ENCODE assay signal across 18 cellular contexts in genomic region chr5:122054266-122054665, GRCh38. TPM values are rescaled to one million over a fixed set of nuclear protein-coding genes. Genes with fewer than 3 reads are reported as not detected.
"Had no signal": no experiment of that assay in that cellular context is flagged by ENCODE, and none has a peak within 500 bp of the region (broad histone marks: within the 10 kb centered on the region; RNA-seq: fewer than 3 reads in every experiment).

No MANE protein-coding gene starts in this region.

- DNase-seq: activated CD4-positive, alpha-beta T cell treated with anti-CD3 and anti-CD28 coated beads, Interleukin-2, amount 10 ng/mL, durations not matched to agents 7 days and 5 days; activated gamma-delta T cell treated with Interleukin-2 at 50 U/mL for 16 hours; cerebellar nuclear complex; cortex of kidney; effector CD8-positive, alpha-beta T cell; naive B cell; ovary; stimulated activated CD4-positive, alpha-beta T cell treated with anti-CD3 and anti-CD28 coated beads, Interleukin-2, amount 100 ng/mL, for 24 hours; stimulated activated naive CD8-positive, alpha-beta T cell treated with anti-CD3 and anti-CD28 coated beads, Interleukin-15, Interleukin-2, amounts not matched to agents 100 U/mL and 50 U/mL, for 24 hours; substantia nigra; T-helper 9 cell had no signal

- H3K9me3 ChIP-seq: esophagus muscularis mucosa, mucosa of descending colon, ovary, psoas muscle, tibial artery had no signal

- ATAC-seq: activated naive CD4-positive, alpha-beta T cell treated with anti-CD3 and anti-CD28 coated beads, Interleukin-2, amount 50 U/mL, for 72 hours; mucosa of descending colon; stimulated activated naive CD8-positive, alpha-beta T cell treated with anti-CD3 and anti-CD28 coated beads, Interleukin-15, Interleukin-2, amounts not matched to agents 100 U/mL and 50 U/mL, for 24 hours had no signal

- H3K9me3 Mint-ChIP-seq: activated CD4-positive, alpha-beta T cell treated with anti-CD3 and anti-CD28 coated beads, Interleukin-2, amount 10 ng/mL, durations not matched to agents 7 days and 5 days; memory B cell had no signal

- H3K27ac Mint-ChIP-seq: activated CD4-positive, alpha-beta T cell treated with anti-CD3 and anti-CD28 coated beads, Interleukin-2, amount 10 ng/mL, durations not matched to agents 7 days and 5 days; activated naive CD4-positive, alpha-beta T cell treated with anti-CD3 and anti-CD28 coated beads, Interleukin-2, amount 50 U/mL, for 72 hours; memory B cell; naive B cell had no signal

- H3K4me3 ChIP-seq: esophagus muscularis mucosa, mucosa of descending colon, ovary, psoas muscle, tibial artery had no signal

- H3K27ac ChIP-seq: esophagus muscularis mucosa, ovary, psoas muscle, tibial artery had no signal

- H3K27me3 Mint-ChIP-seq: activated CD4-positive, alpha-beta T cell treated with anti-CD3 and anti-CD28 coated beads, Interleukin-2, amount 10 ng/mL, durations not matched to agents 7 days and 5 days; memory B cell; naive B cell had no signal

- H3K4me1 ChIP-seq: esophagus muscularis mucosa, psoas muscle, tibial artery had no signal

- H3K4me1 Mint-ChIP-seq: activated CD4-positive, alpha-beta T cell treated with anti-CD3 and anti-CD28 coated beads, Interleukin-2, amount 10 ng/mL, durations not matched to agents 7 days and 5 days; memory B cell had no signal

- H3K4me3 Mint-ChIP-seq: activated CD4-positive, alpha-beta T cell treated with anti-CD3 and anti-CD28 coated beads, Interleukin-2, amount 10 ng/mL, durations not matched to agents 7 days and 5 days; memory B cell had no signal

- H3K27me3 ChIP-seq: esophagus muscularis mucosa, ovary, tibial artery had no signal

- H3K36me3 ChIP-seq: esophagus muscularis mucosa, ovary, tibial artery had no signal

RNA-seq across cellular contexts. Expression of gene LOX, which starts 23.8 kb away (rescaled TPM):
- total RNA-seq: activated CD8-positive, alpha-beta memory T cell treated with anti-CD3 and anti-CD28 coated beads for 36 hours had no signal
